In the genomic region with DNA sequence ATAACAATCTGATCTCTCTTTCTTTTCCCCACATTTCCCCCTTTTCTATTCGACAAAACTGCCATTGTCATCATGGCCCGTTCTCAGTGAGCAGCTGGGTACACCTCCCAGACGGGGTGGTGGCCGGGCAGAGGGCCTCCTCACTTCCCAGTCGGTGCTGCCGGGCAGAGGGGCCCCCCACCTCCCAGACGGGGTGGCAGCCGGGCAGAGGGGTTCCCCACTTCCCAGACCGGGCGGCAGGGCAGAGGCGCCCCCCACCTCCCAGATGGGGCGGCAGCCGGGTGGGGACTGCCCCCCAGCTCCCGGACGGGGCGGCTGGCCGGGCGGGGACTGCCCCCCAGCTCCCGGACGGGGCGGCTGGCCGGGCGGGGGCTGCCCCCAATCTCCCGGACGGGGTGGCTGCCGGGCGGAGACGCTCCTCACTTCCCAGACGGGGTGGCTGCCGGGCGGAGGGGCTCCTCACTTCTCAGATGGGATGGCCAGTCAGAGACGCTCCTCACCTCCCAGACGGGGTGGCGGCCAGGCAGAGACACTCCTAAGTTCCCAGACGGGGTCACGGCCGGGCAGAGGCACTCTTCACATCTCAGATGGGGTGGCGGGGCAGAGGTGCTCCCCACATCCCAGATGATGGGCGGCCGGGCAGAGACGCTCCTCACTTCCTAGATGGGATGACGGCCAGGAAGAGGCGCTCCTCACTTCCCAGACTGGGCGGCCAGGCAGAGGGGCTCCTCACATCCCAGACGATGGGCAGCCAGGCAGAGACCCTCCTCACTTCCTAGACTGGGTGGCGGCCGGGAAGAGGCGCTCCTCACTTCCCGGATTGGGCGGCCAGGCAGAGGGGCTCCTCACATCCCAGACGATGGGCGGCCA, we compare ENCODE assay signal across 1 cellular context. TPM values are rescaled to one million over a fixed set of nuclear protein-coding genes. Genes with fewer than 3 reads are reported as not detected.
"Had no signal": no experiment of that assay in that cellular context is flagged by ENCODE, and none has a peak within 500 bp of the region (broad histone marks: within the 10 kb centered on the region; RNA-seq: fewer than 3 reads in every experiment).

No MANE protein-coding gene starts in this region.

RNA-seq across cellular contexts. Expression of gene GNA14, which starts 54.6 kb away (rescaled TPM):
- total RNA-seq: HFFc6 had no signal
